14 cellular contexts compared by ENCODE assay signal in the genomic region with DNA sequence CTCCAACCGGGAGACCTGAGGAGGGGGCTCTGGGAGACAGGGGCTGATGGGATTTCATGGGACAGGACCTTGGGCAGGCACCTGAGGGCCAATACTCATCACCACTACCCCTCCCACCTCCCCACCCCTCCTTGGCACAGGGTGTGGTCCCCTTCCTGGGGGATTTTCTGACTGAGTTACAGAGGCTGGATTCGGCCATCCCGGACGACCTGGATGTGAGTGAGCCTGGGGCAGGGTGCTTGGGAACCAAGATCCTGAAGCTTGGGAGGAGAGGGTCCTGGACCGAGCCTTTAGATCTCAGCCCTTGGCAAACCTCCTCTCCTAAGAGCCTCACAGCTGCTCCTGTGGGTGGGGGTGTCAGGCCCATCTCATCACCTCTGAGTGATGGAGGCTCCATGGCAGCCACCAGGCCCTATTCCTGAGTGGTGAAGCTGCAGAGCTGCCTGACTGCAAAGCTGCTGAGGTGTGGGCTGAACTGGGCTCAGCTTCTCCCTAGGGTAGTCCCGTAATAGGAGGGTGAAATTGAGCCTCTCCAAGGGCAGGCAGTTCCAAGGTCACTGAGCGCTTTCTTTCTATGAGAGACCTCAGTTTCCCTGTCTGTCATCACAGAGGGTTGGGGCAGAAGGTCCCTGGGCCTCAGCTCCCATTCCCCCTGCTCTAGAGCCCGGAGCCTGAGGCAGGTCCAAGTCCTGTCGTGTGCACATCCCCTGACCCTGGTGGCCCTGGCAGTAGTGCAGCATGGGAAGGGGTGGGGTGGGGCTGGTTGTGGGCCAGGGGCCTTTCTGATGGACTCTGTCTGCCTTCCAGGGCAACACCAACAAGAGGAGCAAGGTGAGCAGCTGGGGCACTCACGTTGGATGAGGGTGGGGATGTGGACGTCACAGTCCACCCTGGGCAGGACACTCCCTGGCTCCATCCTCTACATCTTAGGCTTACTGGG. TPM values are rescaled to one million over a fixed set of nuclear protein-coding genes. Genes with fewer than 3 reads are reported as not detected.
DNase-seq lines count a peak whose midpoint lies in the region; ATAC-seq, FAIRE-seq and TF ChIP-seq lines count a peak whose summit lies in the region.
"Had no signal": no experiment of that assay in that cellular context is flagged by ENCODE, and none has a peak within 500 bp of the region (broad histone marks: within the 10 kb centered on the region; RNA-seq: fewer than 3 reads in every experiment).

No MANE protein-coding gene starts in this region.

- DNase-seq in HepG2 (ENCODE audit: low spot score) (no peak), mesenteric fat pad (ENCODE audit: low spot score) (peak; percentile 67), upper lobe of right lung (no peak), HuH-7.5 (ENCODE audit: low spot score) (no peak), prostate gland (ENCODE audit: low spot score) (no peak)
- no peak for DNase-seq in activated T-cell treated with anti-CD3 and anti-CD28 coated beads, Interleukin-2, amount 50 U/mL, for 72 hours
- DNase-seq: DMS79, foreskin melanocyte, NCI-H2171 treated with DMSO at 0.1 percent for 48 hours, WERI-Rb-1 had no signal

- BruUV-seq in HepG2 (replicated peaks; lab: Mats Ljungman, UMichigan): no TSS peak

- H3K27me3 ChIP-seq in liver (ENCODE audit: control insufficient read depth in 4 of 4, insufficient read depth in 4 of 4, low read length in 3 of 4): no peaks in the 10 kb centered on the region
- H3K27me3 ChIP-seq in HepG2 (ENCODE audit: control insufficient read depth in 1 of 2, insufficient read depth in 2 of 2, low read length in 2 of 2): no peaks in the 10 kb centered on the region
- no peaks in the 10 kb centered on the region for H3K27me3 ChIP-seq in upper lobe of right lung
- no peaks in the 10 kb centered on the region for H3K27me3 ChIP-seq in prostate gland (replicated peaks; ENCODE audit: insufficient read depth)

- no peak for TF ChIP-seq POLR2A in HepG2 (IDR thresholded peaks at IDR 0.05; ENCODE audit: insufficient read depth in 1 of 2, low read depth in 2 of 2, low read length in 2 of 2)
- TF ChIP-seq POLR2A in prostate gland (IDR thresholded peaks at IDR 0.05): no peak

- POLR2A ChIA-PET in HepG2 (lab: Yijun Ruan, JAX): no interaction called here

- H3K4me1 Mint-ChIP-seq in activated T-cell treated with anti-CD3 and anti-CD28 coated beads, Interleukin-2, amount 50 U/mL, for 72 hours (ENCODE audit: low read depth): peaks cover 68% of the 10 kb centered on the region

- FAIRE-seq in HepG2 (lab: Jason Lieb, UNC): no peak
- FAIRE-seq: endometrium had no signal

- 94% methylated on average over 11 of the region's 11 CpGs for WGBS in liver
- 100% methylated on average over 2 of the region's 11 CpGs for WGBS in HepG2 (ENCODE audit: low lambda C conversion rate)
- 90% methylated on average over 10 of the region's 11 CpGs for WGBS in prostate gland

- peaks cover 6% of the 10 kb centered on the region; the same call in 1 of the 2 replicates for H4K20me1 ChIP-seq in HepG2 (ENCODE audit: insufficient read depth, low read length)

- H3K9ac ChIP-seq in liver (ENCODE audit: low read depth in 1 of 2, low read length in 2 of 2) (no peak overlapping the region), HepG2 (ENCODE audit: insufficient read depth, low read depth, low read length) (no peak overlapping the region)

- H3K9me3 Mint-ChIP-seq in activated T-cell treated with anti-CD3 and anti-CD28 coated beads, Interleukin-2, amount 50 U/mL, for 72 hours: no peaks in the 10 kb centered on the region

- H3K4me3 ChIP-seq in liver (ENCODE audit: low read depth in 1 of 3, low read length in 3 of 3) (no peak overlapping the region), HepG2 (replicated peaks in 1 of 3; ENCODE audit: insufficient read depth in 1 of 3, low read depth in 2 of 3, low read length in 3 of 3) (no peak overlapping the region), upper lobe of right lung (no peak overlapping the region), prostate gland (no peak overlapping the region)

- H3K27ac Mint-ChIP-seq in activated T-cell treated with anti-CD3 and anti-CD28 coated beads, Interleukin-2, amount 50 U/mL, for 72 hours: peak overlapping the region; percentile 100

- no peak for TF ChIP-seq CTCF in liver (IDR thresholded peaks at IDR 0.05; ENCODE audit: low read depth, low read length, missing input control)
- no peak for TF ChIP-seq CTCF in HepG2 (CRISPR knock-in tag; IDR thresholded peaks at IDR 0.05)
- TF ChIP-seq CTCF in upper lobe of right lung (IDR thresholded peaks at IDR 0.05): no peak
- no peak for TF ChIP-seq CTCF in prostate gland (IDR thresholded peaks at IDR 0.05)

- H3K79me2 ChIP-seq in HepG2 (ENCODE audit: insufficient read depth, low read length): peaks cover 10% of the 10 kb centered on the region

- TF ChIP-seq RAD21 in liver (IDR thresholded peaks at IDR 0.05) (no peak), HepG2 (CRISPR knock-in tag; IDR thresholded peaks at IDR 0.05) (no peak)

- H3K4me2 ChIP-seq in HepG2 (ENCODE audit: low read depth, low read length): no peak overlapping the region

- H3K36me3 Mint-ChIP-seq in activated T-cell treated with anti-CD3 and anti-CD28 coated beads, Interleukin-2, amount 50 U/mL, for 72 hours (ENCODE audit: insufficient read depth in 2 of 2): peaks cover 25 to 47% of the 10 kb centered on the region in 2 donors

- in situ Hi-C loops in HepG2 (cut with HindIII; ENCODE audit: extremely low pct_ligation_motif_present, low pct_unique_long_range_greater_than_20kb): no loop called here

- no peak; the same call in 2 of the 3 replicates for ATAC-seq in HepG2
- no peak for ATAC-seq in activated T-cell treated with anti-CD3 and anti-CD28 coated beads, Interleukin-2, amount 50 U/mL, for 72 hours (replicated peaks in 1 of 2)
- ATAC-seq in upper lobe of right lung: no peak
- ATAC-seq in HG02588 (IDR thresholded peaks at IDR 0.05; ENCODE audit: unreplicated experiment): no peak

- H3K9me3 ChIP-seq in liver (ENCODE audit: control insufficient read depth in 4 of 4, low read length in 3 of 4) (no peaks in the 10 kb centered on the region), HepG2 (ENCODE audit: low read length) (no peaks in the 10 kb centered on the region), upper lobe of right lung (no peaks in the 10 kb centered on the region), prostate gland (no peaks in the 10 kb centered on the region)

- no peak for TF ChIP-seq EP300 in HepG2 (IDR thresholded peaks at IDR 0.05; ENCODE audit: low read depth in 2 of 2, low read length in 2 of 2)
- TF ChIP-seq EP300 in HepG2 (CRISPR knock-in tag; IDR thresholded peaks at IDR 0.05; ENCODE audit: borderline replicate concordance): no peak

- H3K27me3 Mint-ChIP-seq in activated T-cell treated with anti-CD3 and anti-CD28 coated beads, Interleukin-2, amount 50 U/mL, for 72 hours (ENCODE audit: low read depth): no peaks in the 10 kb centered on the region

- H2AFZ ChIP-seq in HepG2 (ENCODE audit: low read length): no peak overlapping the region

- CTCF ChIA-PET in HepG2 (lab: Yijun Ruan, JAX; ENCODE audit: low intra/inter-chr PET ratio, low total read pairs): no interaction called here

- no peaks in the 10 kb centered on the region for H3K4me1 ChIP-seq in liver (ENCODE audit: control insufficient read depth in 4 of 4, insufficient read depth in 4 of 4, low read length in 3 of 4)
- H3K4me1 ChIP-seq in HepG2 (ENCODE audit: insufficient read depth, low read length): peaks cover 17% of the 10 kb centered on the region
- H3K4me1 ChIP-seq in upper lobe of right lung: peaks cover 3% of the 10 kb centered on the region
- H3K4me1 ChIP-seq in prostate gland (replicated peaks): no peaks in the 10 kb centered on the region

- H3K4me3 Mint-ChIP-seq in activated T-cell treated with anti-CD3 and anti-CD28 coated beads, Interleukin-2, amount 50 U/mL, for 72 hours: peak overlapping the region; percentile 99 to 100

- intact Hi-C loops in HepG2 (cut with micrococcal nuclease; ENCODE audit: unreplicated experiment): no loop called here
- intact Hi-C loops in upper lobe of right lung (cut with DNase I): no loop called here
- intact Hi-C loops in prostate gland (cut with DNase I): no loop called here

- H3K36me3 ChIP-seq in liver (ENCODE audit: control insufficient read depth in 4 of 4, insufficient read depth in 3 of 4, low read depth in 1 of 4, low read length in 3 of 4) (peaks cover 6 to 44% (median 23%) of the 10 kb centered on the region in 4 donors), HepG2 (replicated peaks in 1 of 2; ENCODE audit: control insufficient read depth in 1 of 2, insufficient read depth in 2 of 2, low read length in 2 of 2) (peaks cover 25 to 73% of the 10 kb centered on the region in 2 experiments; a peak in 4 of 5 replicates), upper lobe of right lung (peaks cover 54% of the 10 kb centered on the region), prostate gland (peaks cover 0 to 2% of the 10 kb centered on the region in 2 donors)

- H3K27ac ChIP-seq in liver (ENCODE audit: low read depth in 1 of 2, low read length in 2 of 2): peak overlapping the region; percentile 49 to 70
- H3K27ac ChIP-seq in HepG2 (ENCODE audit: extremely low read length, insufficient read depth, low read length): no peak overlapping the region
- H3K27ac ChIP-seq in upper lobe of right lung: peak overlapping the region; percentile 68
- no peak overlapping the region for H3K27ac ChIP-seq in prostate gland
- H3K27ac ChIP-seq: WERI-Rb-1 had no signal

RNA-seq across cellular contexts. Expression of a gene that starts 6.5 kb away (rescaled TPM):
- total RNA-seq in liver (1 to 10 TPM in 1 of 2 donors, under 1 TPM in 1; 0.75 to 6.2 TPM), HepG2 (2016; rRNA removed; fragmentation: Illumina TruSeq; extraction: Trizol) (not detected in 2 replicates), mesenteric fat pad (1.5 TPM), upper lobe of right lung (1.2 TPM), prostate gland (under 1 TPM in 1 of 2 donors, not detected in 1; 0.91 TPM)
- polyA plus RNA-seq in liver (under 1 TPM; 0.25 to 0.37 TPM), HepG2 (2011; rRNA removed) (not detected in 2 replicates)
- not detected in 2 replicates for total RNA-seq in HepG2 (2016; cell fraction: cytosol; rRNA removed; fragmentation: Illumina TruSeq; extraction: Trizol; ENCODE audit: low read depth)
- total RNA-seq in HepG2 (2016; cell fraction: insoluble cytoplasmic fraction; rRNA removed; fragmentation: Illumina TruSeq; extraction: Trizol): not detected in 2 replicates
- total RNA-seq in HepG2 (2016; cell fraction: membrane; rRNA removed; fragmentation: Illumina TruSeq; extraction: Trizol): not detected in 2 replicates
- total RNA-seq in HepG2 (2016; cell fraction: nucleus; rRNA removed; fragmentation: Illumina TruSeq; extraction: Trizol): not detected in 2 replicates
- not detected in 2 replicates for polyA plus RNA-seq in HepG2 (2011; cell fraction: cytosol; rRNA removed)
- not detected in 2 replicates for polyA plus RNA-seq in HepG2 (2011; cell fraction: nucleus; rRNA removed)
- 0.11 and 0.36 TPM in 2 replicates for polyA plus RNA-seq in HepG2 (2012)
- polyA plus RNA-seq in HepG2 (2016; cell fraction: cytosol; fragmentation: Illumina TruSeq; extraction: Trizol; ENCODE audit: low read depth): not detected in 2 replicates
- polyA plus RNA-seq in HepG2 (2016; cell fraction: insoluble cytoplasmic fraction; fragmentation: Illumina TruSeq; extraction: Trizol; ENCODE audit: low read depth): not detected in 2 replicates
- polyA plus RNA-seq in HepG2 (2016; cell fraction: membrane; fragmentation: Illumina TruSeq; extraction: Trizol; ENCODE audit: low read depth): not detected in 2 replicates
- polyA plus RNA-seq in HepG2 (2016; cell fraction: nucleus; fragmentation: Illumina TruSeq; extraction: Trizol; ENCODE audit: insufficient read depth, low read depth): not detected in 2 replicates
- not detected in 2 replicates for polyA minus RNA-seq in HepG2 (2011; rRNA and poly(A)+ RNA removed; ENCODE audit: low replicate concordance)
- not detected in 2 replicates for polyA minus RNA-seq in HepG2 (2011; cell fraction: cytosol; rRNA and poly(A)+ RNA removed)
- not detected in 2 replicates for polyA minus RNA-seq in HepG2 (2011; cell fraction: nucleus; rRNA and poly(A)+ RNA removed)
- 10 to 100 TPM; 22.7 to 22.9 TPM for total RNA-seq in activated T-cell treated with anti-CD3 and anti-CD28 coated beads, Interleukin-2, amount 50 U/mL, for 72 hours
- total RNA-seq: ureter had no signal

RNA-seq across cellular contexts. Expression of a gene that starts 53.6 kb away (rescaled TPM):
- 1 to 10 TPM; 1.2 to 1.9 TPM for total RNA-seq in liver
- polyA plus RNA-seq in liver: under 1 TPM; 0.14 to 0.20 TPM
- total RNA-seq in HepG2 (2016; rRNA removed; fragmentation: Illumina TruSeq; extraction: Trizol): 3.6 and 4.0 TPM in 2 replicates
- total RNA-seq in HepG2 (2016; cell fraction: cytosol; rRNA removed; fragmentation: Illumina TruSeq; extraction: Trizol; ENCODE audit: low read depth): 0.40 and 0.53 TPM in 2 replicates
- total RNA-seq in HepG2 (2016; cell fraction: insoluble cytoplasmic fraction; rRNA removed; fragmentation: Illumina TruSeq; extraction: Trizol): 2.7 and 3.3 TPM in 2 replicates
- total RNA-seq in HepG2 (2016; cell fraction: membrane; rRNA removed; fragmentation: Illumina TruSeq; extraction: Trizol): 2.4 TPM in 2 replicates
- 3.0 and 3.9 TPM in 2 replicates for total RNA-seq in HepG2 (2016; cell fraction: nucleus; rRNA removed; fragmentation: Illumina TruSeq; extraction: Trizol)
- 0.62 and 0.93 TPM in 2 replicates for polyA plus RNA-seq in HepG2 (2011; rRNA removed)
- 0.58 and 0.73 TPM in 2 replicates for polyA plus RNA-seq in HepG2 (2011; cell fraction: cytosol; rRNA removed)
- 2.6 and 3.3 TPM in 2 replicates for polyA plus RNA-seq in HepG2 (2011; cell fraction: nucleus; rRNA removed)
- 0.81 and 1.0 TPM in 2 replicates for polyA plus RNA-seq in HepG2 (2012)
- 0.19 and 0.21 TPM in 2 replicates for polyA plus RNA-seq in HepG2 (2016; cell fraction: cytosol; fragmentation: Illumina TruSeq; extraction: Trizol; ENCODE audit: low read depth)
- polyA plus RNA-seq in HepG2 (2016; cell fraction: insoluble cytoplasmic fraction; fragmentation: Illumina TruSeq; extraction: Trizol; ENCODE audit: low read depth): 1.6 and 2.2 TPM in 2 replicates
- 0.94 and 1.00 TPM in 2 replicates for polyA plus RNA-seq in HepG2 (2016; cell fraction: membrane; fragmentation: Illumina TruSeq; extraction: Trizol; ENCODE audit: low read depth)
- polyA plus RNA-seq in HepG2 (2016; cell fraction: nucleus; fragmentation: Illumina TruSeq; extraction: Trizol; ENCODE audit: insufficient read depth, low read depth): 4.3 and 4.7 TPM in 2 replicates
- 1.8 and 4.3 TPM in 2 replicates for polyA minus RNA-seq in HepG2 (2011; rRNA and poly(A)+ RNA removed; ENCODE audit: low replicate concordance)
- 2.0 TPM in 2 replicates for polyA minus RNA-seq in HepG2 (2011; cell fraction: cytosol; rRNA and poly(A)+ RNA removed)
- polyA minus RNA-seq in HepG2 (2011; cell fraction: nucleus; rRNA and poly(A)+ RNA removed): 3.4 and 3.6 TPM in 2 replicates
- total RNA-seq in activated T-cell treated with anti-CD3 and anti-CD28 coated beads, Interleukin-2, amount 50 U/mL, for 72 hours: 1 to 10 TPM; 1.6 to 1.8 TPM
- total RNA-seq in mesenteric fat pad: 7.8 TPM
- total RNA-seq in upper lobe of right lung: 6.1 TPM
- 1 to 10 TPM; 5.2 to 8.1 TPM for total RNA-seq in prostate gland

RNA-seq across cellular contexts. Expression of a gene that starts 56.9 kb away (rescaled TPM):
- total RNA-seq in liver: 1 to 10 TPM in 1 of 2 donors, not detected in 1; 3.2 TPM
- polyA plus RNA-seq in liver: 1 to 10 TPM in 1 of 2 donors, under 1 TPM in 1; 0.69 to 1.8 TPM
- total RNA-seq in HepG2 (2016; rRNA removed; fragmentation: Illumina TruSeq; extraction: Trizol): not detected in 2 replicates
- total RNA-seq in HepG2 (2016; cell fraction: cytosol; rRNA removed; fragmentation: Illumina TruSeq; extraction: Trizol; ENCODE audit: low read depth): not detected in 2 replicates
- total RNA-seq in HepG2 (2016; cell fraction: insoluble cytoplasmic fraction; rRNA removed; fragmentation: Illumina TruSeq; extraction: Trizol): not detected in 2 replicates
- not detected in 2 replicates for total RNA-seq in HepG2 (2016; cell fraction: membrane; rRNA removed; fragmentation: Illumina TruSeq; extraction: Trizol)
- total RNA-seq in HepG2 (2016; cell fraction: nucleus; rRNA removed; fragmentation: Illumina TruSeq; extraction: Trizol): not detected in 2 replicates
- 0.22 and 0.35 TPM in 2 replicates for polyA plus RNA-seq in HepG2 (2011; rRNA removed)
- polyA plus RNA-seq in HepG2 (2011; cell fraction: cytosol; rRNA removed): 0.14 TPM in 1 of 2 replicates, not detected in the other
- 0.57 TPM in 1 of 2 replicates, not detected in the other for polyA plus RNA-seq in HepG2 (2011; cell fraction: nucleus; rRNA removed)
- polyA plus RNA-seq in HepG2 (2012): 0.30 and 0.76 TPM in 2 replicates
- polyA plus RNA-seq in HepG2 (2016; cell fraction: cytosol; fragmentation: Illumina TruSeq; extraction: Trizol; ENCODE audit: low read depth): not detected in 2 replicates
- not detected in 2 replicates for polyA plus RNA-seq in HepG2 (2016; cell fraction: insoluble cytoplasmic fraction; fragmentation: Illumina TruSeq; extraction: Trizol; ENCODE audit: low read depth)
- not detected in 2 replicates for polyA plus RNA-seq in HepG2 (2016; cell fraction: membrane; fragmentation: Illumina TruSeq; extraction: Trizol; ENCODE audit: low read depth)
- polyA plus RNA-seq in HepG2 (2016; cell fraction: nucleus; fragmentation: Illumina TruSeq; extraction: Trizol; ENCODE audit: insufficient read depth, low read depth): not detected in 2 replicates
- polyA minus RNA-seq in HepG2 (2011; rRNA and poly(A)+ RNA removed; ENCODE audit: low replicate concordance): 2.1 TPM in 2 replicates
- polyA minus RNA-seq in HepG2 (2011; cell fraction: cytosol; rRNA and poly(A)+ RNA removed): not detected in 2 replicates
- polyA minus RNA-seq in HepG2 (2011; cell fraction: nucleus; rRNA and poly(A)+ RNA removed): not detected in 2 replicates
- 1 to 10 TPM in 1 of 2 donors, under 1 TPM in 1; 0.90 to 1.7 TPM for total RNA-seq in activated T-cell treated with anti-CD3 and anti-CD28 coated beads, Interleukin-2, amount 50 U/mL, for 72 hours
- not detected for total RNA-seq in mesenteric fat pad
- not detected for total RNA-seq in upper lobe of right lung
- total RNA-seq in prostate gland: not detected
- total RNA-seq: ureter had no signal

Comparison
In these comparisons a context has a peak if more than half of its experiments do, and no peak if none do; other contexts are left out.
1. H3K27ac ChIP-seq: peak in liver (2 of 2) and upper lobe of right lung (single experiment); none in HepG2 (single experiment) and prostate gland (0 of 2).